ENCODE assay signal across 8 cellular contexts in genomic region chr5:168317521-168318147, GRCh38. TPM values are rescaled to one million over a fixed set of nuclear protein-coding genes. Genes with fewer than 3 reads are reported as not detected.
DNase-seq lines count a peak whose midpoint lies in the region; ATAC-seq, FAIRE-seq and TF ChIP-seq lines count a peak whose summit lies in the region.

No MANE protein-coding gene starts in this region.

- H3K27me3 ChIP-seq in small intestine (ENCODE audit: control insufficient read depth in 2 of 2, insufficient read depth in 2 of 2, low read length in 2 of 2) = no peaks in the 10 kb centered on the region
- H3K27me3 ChIP-seq in naive thymus-derived CD4-positive, alpha-beta T cell (ENCODE audit: control insufficient read depth in 2 of 2, insufficient read depth in 2 of 2, low read length in 2 of 2) = no peaks in the 10 kb centered on the region

- no peaks in the 10 kb centered on the region for H3K9me3 Mint-ChIP-seq in naive thymus-derived CD4-positive, alpha-beta T cell

- H3K9me3 ChIP-seq in small intestine (ENCODE audit: control insufficient read depth, low read depth) = no peaks in the 10 kb centered on the region
- H3K9me3 ChIP-seq in naive thymus-derived CD4-positive, alpha-beta T cell (ENCODE audit: control insufficient read depth in 2 of 3, low read length in 3 of 3) = no peaks in the 10 kb centered on the region

- no peak for ATAC-seq in naive thymus-derived CD4-positive, alpha-beta T cell
- ATAC-seq in HG03196 (IDR thresholded peaks at IDR 0.05; ENCODE audit: unreplicated experiment) = no peak

- CTCF ChIA-PET in RWPE1 (lab: Yijun Ruan, JAX) = interaction anchor here (0.5 to 0.8 kb wide), 5 partner anchors 12 to 672 kb away, joined by 3 to 6 read pairs (median 4); no protein-coding TSS in a partner anchor
- CTCF ChIA-PET in naive thymus-derived CD4-positive, alpha-beta T cell (lab: Charles Lee) = no interaction called here

- TF ChIP-seq CTCF in RWPE1 (conservative IDR thresholded peaks at IDR 0.05; ENCODE audit: low read depth) (no peak), foreskin fibroblast (IDR thresholded peaks at IDR 0.05; ENCODE audit: low read depth, low read length) (no peak)

- no peaks in the 10 kb centered on the region for H3K4me1 Mint-ChIP-seq in naive thymus-derived CD4-positive, alpha-beta T cell

- no peak overlapping the region for H3K4me3 ChIP-seq in foreskin fibroblast (ENCODE audit: low read depth in 1 of 2, low read length in 2 of 2)
- H3K4me3 ChIP-seq in small intestine (ENCODE audit: low read depth in 1 of 2, low read length in 2 of 2) = no peak overlapping the region
- no peak overlapping the region for H3K4me3 ChIP-seq in naive thymus-derived CD4-positive, alpha-beta T cell (ENCODE audit: low read length)

- POLR2A ChIA-PET in RWPE1 (lab: Yijun Ruan, JAX; ENCODE audit: low non-redundant PET) = no interaction called here
- POLR2A ChIA-PET in naive thymus-derived CD4-positive, alpha-beta T cell (lab: Charles Lee) = interaction anchor here (0.7 kb wide), 1 partner anchor 16 kb away, joined by 4 read pairs; no protein-coding TSS in a partner anchor

- WGBS in small intestine, 3 donors = 4 to 34% (median 18%) methylated on average over 4 of the region's 4 CpGs

- no peak overlapping the region for H3K27ac Mint-ChIP-seq in naive thymus-derived CD4-positive, alpha-beta T cell

- H3K36me3 ChIP-seq in small intestine (ENCODE audit: control insufficient read depth in 2 of 2, insufficient read depth in 2 of 2, low read length in 2 of 2) = no peaks in the 10 kb centered on the region
- H3K36me3 ChIP-seq in naive thymus-derived CD4-positive, alpha-beta T cell (ENCODE audit: control insufficient read depth in 2 of 3, insufficient read depth in 3 of 3, low read length in 3 of 3) = no peaks in the 10 kb centered on the region

- DNase-seq in NCI-H510A treated with DMSO at 0.1 percent for 48 hours (lab: John Stamatoyannopoulos, UW) (peak; percentile 25), NCI-H510A (lab: John Stamatoyannopoulos, UW) (no peak), RWPE1 (ENCODE audit: low spot score) (peak; percentile 79), foreskin fibroblast (peak; percentile 92), small intestine (peak; percentile 92)
- no peak for DNase-seq in stimulated activated CD4-positive, alpha-beta T cell treated with anti-CD3 and anti-CD28 coated beads, Interleukin-2, amount 100 ng/mL, for 24 hours
- DNase-seq in naive thymus-derived CD4-positive, alpha-beta T cell = no peak

- peaks cover 0 to 10% of the 10 kb centered on the region in 2 donors for H3K4me1 ChIP-seq in small intestine (ENCODE audit: control insufficient read depth in 2 of 2, insufficient read depth in 1 of 2, low read depth in 1 of 2, low read length in 1 of 2)
- no peaks in the 10 kb centered on the region for H3K4me1 ChIP-seq in naive thymus-derived CD4-positive, alpha-beta T cell (ENCODE audit: control insufficient read depth in 2 of 2, insufficient read depth in 2 of 2, low read length in 2 of 2)

- no peaks in the 10 kb centered on the region for H3K36me3 Mint-ChIP-seq in naive thymus-derived CD4-positive, alpha-beta T cell

- intact Hi-C loops in naive thymus-derived CD4-positive, alpha-beta T cell (cut with micrococcal nuclease) = no loop called here

- H3K27ac ChIP-seq in RWPE1 (peak overlapping the region; percentile 60), small intestine (ENCODE audit: low read depth in 1 of 2, low read length in 1 of 2) (peak overlapping the region; percentile 35 to 87)
- no peak overlapping the region for H3K27ac ChIP-seq in naive thymus-derived CD4-positive, alpha-beta T cell (ENCODE audit: low read depth, low read length)

- peaks cover 0 to 4% (median 0%) of the 10 kb centered on the region in 5 donors for H3K27me3 Mint-ChIP-seq in naive thymus-derived CD4-positive, alpha-beta T cell

- H3K4me3 Mint-ChIP-seq in naive thymus-derived CD4-positive, alpha-beta T cell = no peak overlapping the region

- FAIRE-seq in small intestine (lab: Jason Lieb, UNC) = no peak

RNA-seq across cellular contexts. Expression of gene WWC1, which starts 26.2 kb away (rescaled TPM):
- 10 to 100 TPM; 22.8 to 65.1 (median 49.6) TPM for polyA plus RNA-seq in small intestine
- total RNA-seq in naive thymus-derived CD4-positive, alpha-beta T cell = 1 to 10 TPM in 2 of 5 experiments, under 1 TPM in 2, not detected in 1; 0.56 to 1.4 (median 0.86) TPM
- polyA plus RNA-seq in naive thymus-derived CD4-positive, alpha-beta T cell = under 1 TPM; 0.02 to 0.64 TPM

Comparison
In these comparisons a context has a peak if more than half of its experiments do, and no peak if none do; other contexts are left out.
1. DNase-seq: peak in NCI-H510A treated with DMSO at 0.1 percent for 48 hours (single experiment), RWPE1 (single experiment), foreskin fibroblast (2 of 2) and small intestine (single experiment); none in NCI-H510A (single experiment), stimulated activated CD4-positive, alpha-beta T cell treated with anti-CD3 and anti-CD28 coated beads, Interleukin-2, amount 100 ng/mL, for 24 hours (0 of 2) and naive thymus-derived CD4-positive, alpha-beta T cell (0 of 9).
2. RNA of gene WWC1, which starts 26.2 kb away (polyA plus RNA-seq): 22.8 to 65.1 TPM in small intestine; 0.02 to 0.64 TPM in naive thymus-derived CD4-positive, alpha-beta T cell; every median in the first group is over 10 times any median in the second.